14 cellular contexts compared by ENCODE assay signal in the genomic region with DNA sequence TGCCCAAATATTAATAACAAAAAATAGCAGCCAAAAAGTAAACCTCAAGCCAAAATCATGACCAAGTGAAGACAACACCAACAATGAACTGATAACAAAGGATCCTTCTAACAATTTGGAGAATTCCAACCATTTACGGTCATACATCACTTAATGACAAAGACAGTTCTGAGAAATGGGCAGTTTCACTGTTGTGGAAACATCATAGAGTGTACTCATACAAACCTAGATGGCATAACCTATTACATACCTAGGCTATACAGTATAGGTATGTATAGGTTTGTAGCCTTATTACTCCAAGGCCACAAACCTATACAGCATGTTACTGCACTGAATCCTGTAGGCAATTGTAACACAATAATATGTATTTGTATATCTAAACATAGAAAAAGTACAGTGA. TPM values are rescaled to one million over a fixed set of nuclear protein-coding genes. Genes with fewer than 3 reads are reported as not detected.
A peak's percentile ranks its signal among the peaks of the same experiment; 100 is the strongest.
DNase-seq lines count a peak whose midpoint lies in the region; ATAC-seq and TF ChIP-seq lines count a peak whose summit lies in the region.
"Had no signal": no experiment of that assay in that cellular context is flagged by ENCODE, and none has a peak within 500 bp of the region (broad histone marks: within the 10 kb centered on the region; RNA-seq: fewer than 3 reads in every experiment).

No MANE protein-coding gene starts in this region.

- no peak overlapping the region for H3T11ph ChIP-seq in H9 (ENCODE audit: low read length)

- H3K56ac ChIP-seq in H9 (ENCODE audit: insufficient read length, low read depth, low read length) (no peak overlapping the region), mesendoderm (ENCODE audit: low read length) (no peak overlapping the region)

- H3K4me1 ChIP-seq in H9 (ENCODE audit: insufficient read depth, low read length), result no peaks in the 10 kb centered on the region
- H3K4me1 ChIP-seq in mesendoderm (ENCODE audit: control insufficient read depth, low read depth, low read length), result peaks cover 2% of the 10 kb centered on the region
- no peaks in the 10 kb centered on the region for H3K4me1 ChIP-seq in CD4-positive, alpha-beta memory T cell (ENCODE audit: insufficient read depth, low read length)
- H3K4me1 ChIP-seq: Caco-2 had no signal

- H3K18ac ChIP-seq in H9 (ENCODE audit: insufficient read length, low read depth, low read length) (no peak overlapping the region), mesendoderm (ENCODE audit: low read length) (no peak overlapping the region)

- no peak overlapping the region for H3K4me3 Mint-ChIP-seq in stimulated activated naive CD8-positive, alpha-beta T cell treated with anti-CD3 and anti-CD28 coated beads, Interleukin-15, amount 100 ng/mL, for 72 hours
- no peak overlapping the region for H3K4me3 Mint-ChIP-seq in H9
- peak overlapping the region in 1 of 8 donors; percentile 36 for H3K4me3 Mint-ChIP-seq in CD4-positive, alpha-beta memory T cell
- H3K4me3 Mint-ChIP-seq: CD8-positive, alpha-beta T cell; HFFc6 had no signal

- no peak overlapping the region for H3K27ac Mint-ChIP-seq in stimulated activated naive CD8-positive, alpha-beta T cell treated with anti-CD3 and anti-CD28 coated beads, Interleukin-15, amount 100 ng/mL, for 72 hours
- H3K27ac Mint-ChIP-seq in H9, result peak overlapping the region in 2 of 3 experiments; percentile 20 to 29; a peak in 1 of 7 replicates
- no peak overlapping the region for H3K27ac Mint-ChIP-seq in CD4-positive, alpha-beta memory T cell
- H3K27ac Mint-ChIP-seq: CD8-positive, alpha-beta T cell; HFFc6 had no signal

- H4K8ac ChIP-seq in H9 (replicated peaks; ENCODE audit: insufficient read length, low read depth, low read length) (no peak overlapping the region), mesendoderm (ENCODE audit: low read depth, low read length) (no peak overlapping the region)

- H3K9ac ChIP-seq in H9 (ENCODE audit: extremely low read depth, insufficient read length, low read length), result no peak overlapping the region
- H3K9ac ChIP-seq in mesendoderm (ENCODE audit: low read length), result no peak overlapping the region

- H2BK120ac ChIP-seq in H9 (ENCODE audit: low read depth, low read length, poor library complexity, severe bottlenecking), result no peak overlapping the region
- no peak overlapping the region for H2BK120ac ChIP-seq in mesendoderm (ENCODE audit: low read depth, low read length)

- CTCF ChIA-PET in CD4-positive, alpha-beta memory T cell (lab: Charles Lee; ENCODE audit: partially characterized antibody), result no interaction called here

- no peak overlapping the region for H2BK12ac ChIP-seq in H9 (ENCODE audit: insufficient read length, low read depth, low read length)

- WGBS in H9 (ENCODE audit: extremely low coverage, insufficient read length, low lambda C conversion rate), result no CpG with 5 or more reads among the region's 1 CpG
- WGBS in mesendoderm (ENCODE audit: extremely low coverage, insufficient coverage, low lambda C conversion rate), result no CpG with 5 or more reads among the region's 1 CpG

- no peak for DNase-seq in stimulated activated naive CD8-positive, alpha-beta T cell treated with anti-CD3 and anti-CD28 coated beads, Interleukin-15, amount 100 ng/mL, for 72 hours
- no peak for DNase-seq in stimulated activated naive CD8-positive, alpha-beta T cell treated with anti-CD3 and anti-CD28 coated beads, Interleukin-15, Interleukin-2, amounts not matched to agents 100 U/mL and 50 U/mL, for 24 hours
- no peak for DNase-seq in H9
- DNase-seq in mesendoderm, result peak; percentile 20
- DNase-seq in CD4-positive, alpha-beta memory T cell, result no peak
- no peak for DNase-seq in NCI-H1436 treated with DMSO at 0.1 percent for 48 hours (lab: John Stamatoyannopoulos, UW)
- no peak for DNase-seq in substantia nigra (lab: John Stamatoyannopoulos, UW)
- DNase-seq: C1 segment of cervical spinal cord; Caco-2; CD8-positive, alpha-beta T cell; DMS153; DND-41; HFFc6 had no signal

- no peak for TF ChIP-seq CTCF in H9 (conservative IDR thresholded peaks at IDR 0.05)

- H4K5ac ChIP-seq in H9 (ENCODE audit: insufficient read length, low read depth, low read length), result no peak overlapping the region
- H4K5ac ChIP-seq in mesendoderm (ENCODE audit: low read length), result no peak overlapping the region

- H3K23ac ChIP-seq in H9 (ENCODE audit: insufficient read length, low read depth, low read length) (no peak overlapping the region), mesendoderm (ENCODE audit: low read length) (no peak overlapping the region)

- H3K36me3 Mint-ChIP-seq in H9 (ENCODE audit: insufficient read depth in 1 of 3, low read depth in 3 of 3), result peaks cover 2 to 6% (median 3%) of the 10 kb centered on the region in 3 experiments; a peak in 4 of 7 replicates
- H3K36me3 Mint-ChIP-seq in CD4-positive, alpha-beta memory T cell, result peaks cover 3 to 6% of the 10 kb centered on the region in 2 donors

- H3K79me1 ChIP-seq in H9 (ENCODE audit: insufficient read depth, low read depth, low read length, poor library complexity, severe bottlenecking) (no peaks in the 10 kb centered on the region), mesendoderm (ENCODE audit: low read length) (peaks cover 7% of the 10 kb centered on the region)

- H3K27me3 Mint-ChIP-seq in stimulated activated naive CD8-positive, alpha-beta T cell treated with anti-CD3 and anti-CD28 coated beads, Interleukin-15, amount 100 ng/mL, for 72 hours, result no peaks in the 10 kb centered on the region
- H3K27me3 Mint-ChIP-seq in H9 (ENCODE audit: low read depth), result no peaks in the 10 kb centered on the region
- no peaks in the 10 kb centered on the region for H3K27me3 Mint-ChIP-seq in CD4-positive, alpha-beta memory T cell

- H2BK15ac ChIP-seq in H9 (ENCODE audit: low read depth, low read length) (no peak overlapping the region), mesendoderm (replicated peaks; ENCODE audit: low read depth) (no peak overlapping the region)

- peak; percentile 50 for ATAC-seq in stimulated activated naive CD8-positive, alpha-beta T cell treated with anti-CD3 and anti-CD28 coated beads, Interleukin-15, amount 100 ng/mL, for 72 hours
- no peak for ATAC-seq in stimulated activated naive CD8-positive, alpha-beta T cell treated with anti-CD3 and anti-CD28 coated beads, Interleukin-15, Interleukin-2, amounts not matched to agents 100 U/mL and 50 U/mL, for 24 hours
- ATAC-seq: CD8-positive, alpha-beta T cell had no signal

- no peaks in the 10 kb centered on the region for H3K9me3 Mint-ChIP-seq in stimulated activated naive CD8-positive, alpha-beta T cell treated with anti-CD3 and anti-CD28 coated beads, Interleukin-15, amount 100 ng/mL, for 72 hours
- H3K9me3 Mint-ChIP-seq in H9, result no peaks in the 10 kb centered on the region
- peaks cover 0 to 2% (median 0%) of the 10 kb centered on the region in 8 donors for H3K9me3 Mint-ChIP-seq in CD4-positive, alpha-beta memory T cell
- H3K9me3 Mint-ChIP-seq: CD8-positive, alpha-beta T cell; HFFc6 had no signal

- H3K4me2 ChIP-seq in H9 (ENCODE audit: insufficient read depth, insufficient read length, low read length) (no peak overlapping the region), mesendoderm (ENCODE audit: low read length) (no peak overlapping the region)

- POLR2A ChIA-PET in CD4-positive, alpha-beta memory T cell (lab: Charles Lee; ENCODE audit: partially characterized antibody), result interaction anchor here (1.8 kb wide), 1 partner anchor 12 kb away, joined by 7 read pairs; the partner anchor contains the start of gene ANO10

- no peak overlapping the region for H2BK5ac ChIP-seq in H9 (ENCODE audit: insufficient read length, low read length)
- no peak overlapping the region for H2BK5ac ChIP-seq in mesendoderm (ENCODE audit: low read length)

- H3K4me3 ChIP-seq in mesendoderm (ENCODE audit: low read length), result no peak overlapping the region
- no peak overlapping the region for H3K4me3 ChIP-seq in CD4-positive, alpha-beta memory T cell (ENCODE audit: low read length in 2 of 2)
- H3K4me3 ChIP-seq: HAP-1 had no signal

- no peak overlapping the region for H2AFZ ChIP-seq in H9 (ENCODE audit: low read length)

- H3K79me2 ChIP-seq in H9 (ENCODE audit: insufficient read depth, low read length) (peaks cover 4% of the 10 kb centered on the region; the same call in 1 of the 2 replicates), mesendoderm (ENCODE audit: control insufficient read depth, insufficient read depth, low read length) (peaks cover 2% of the 10 kb centered on the region)

- H3K27ac ChIP-seq in H9 (ENCODE audit: insufficient read length, low read depth, low read length), result no peak overlapping the region
- no peak overlapping the region for H3K27ac ChIP-seq in mesendoderm (ENCODE audit: low read depth, low read length)
- no peak overlapping the region for H3K27ac ChIP-seq in CD4-positive, alpha-beta memory T cell (ENCODE audit: low read depth, low read length)
- no peak overlapping the region for H3K27ac ChIP-seq in substantia nigra (ENCODE audit: low read depth, low read length, poor library complexity, severe bottlenecking)

- intact Hi-C loops in CD4-positive, alpha-beta memory T cell (cut with micrococcal nuclease), result no loop called here

- H3K14ac ChIP-seq in H9 (ENCODE audit: insufficient read depth, low read length), result no peak overlapping the region

- H3K27me3 ChIP-seq in H9 (ENCODE audit: insufficient read depth, low read length) (no peaks in the 10 kb centered on the region), mesendoderm (ENCODE audit: insufficient read depth, low read length, poor library complexity) (no peaks in the 10 kb centered on the region)
- no peaks in the 10 kb centered on the region for H3K27me3 ChIP-seq in CD4-positive, alpha-beta memory T cell (ENCODE audit: insufficient read depth, low read length)

- H4K20me1 ChIP-seq in H9 (ENCODE audit: control insufficient read depth, insufficient read depth, insufficient read length), result no peaks in the 10 kb centered on the region

- no peak overlapping the region for H2BK20ac ChIP-seq in H9 (ENCODE audit: low read depth, low read length, poor library complexity, severe bottlenecking)

- H3K4me1 Mint-ChIP-seq in stimulated activated naive CD8-positive, alpha-beta T cell treated with anti-CD3 and anti-CD28 coated beads, Interleukin-15, amount 100 ng/mL, for 72 hours, result no peaks in the 10 kb centered on the region
- peaks cover 10 to 12% of the 10 kb centered on the region in 2 experiments for H3K4me1 Mint-ChIP-seq in H9
- peaks cover 0 to 1% (median 0%) of the 10 kb centered on the region in 4 donors for H3K4me1 Mint-ChIP-seq in CD4-positive, alpha-beta memory T cell

- no peaks in the 10 kb centered on the region for H3K9me3 ChIP-seq in H9 (ENCODE audit: control insufficient read depth, low read depth, low read length)
- H3K9me3 ChIP-seq in CD4-positive, alpha-beta memory T cell (ENCODE audit: control insufficient read depth in 1 of 2, low read length in 2 of 2), result no peaks in the 10 kb centered on the region
- H3K9me3 ChIP-seq: Caco-2, HAP-1 had no signal

- H3K23me2 ChIP-seq in H9 (ENCODE audit: insufficient read length, low read depth, low read length, poor library complexity, severe bottlenecking), result no peaks in the 10 kb centered on the region

- H4K91ac ChIP-seq in H9 (ENCODE audit: insufficient read length, low read depth, low read length), result no peak overlapping the region

- H3K36me3 ChIP-seq in mesendoderm (ENCODE audit: control insufficient read depth, insufficient read depth, low read length), result no peaks in the 10 kb centered on the region
- no peaks in the 10 kb centered on the region for H3K36me3 ChIP-seq in CD4-positive, alpha-beta memory T cell (ENCODE audit: insufficient read depth, low read length)
- H3K36me3 ChIP-seq: HAP-1 had no signal

- H3K4ac ChIP-seq in H9 (ENCODE audit: low read depth, low read length) (no peak overlapping the region), mesendoderm (ENCODE audit: low read depth, low read length) (no peak overlapping the region)

- H2AK5ac ChIP-seq in H9 (ENCODE audit: insufficient read length, low read length) (no peak overlapping the region), mesendoderm (ENCODE audit: low read length) (no peak overlapping the region)

RNA-seq across cellular contexts. Expression of gene ANO10, which starts 12.4 kb away (rescaled TPM):
- total RNA-seq in H9 (2021), result 32.3 and 38.7 TPM in 2 replicates
- 19.3 TPM for polyA plus RNA-seq in mesendoderm (2013, experiment 1 of 2)
- polyA plus RNA-seq in mesendoderm (2013, experiment 2 of 2), result 20.3 TPM
- total RNA-seq in CD4-positive, alpha-beta memory T cell, result 1 to 10 TPM; 9.7 to 9.9 TPM
- polyA plus RNA-seq in CD4-positive, alpha-beta memory T cell, result 1 to 10 TPM; 8.6 to 9.6 TPM

Comparison
In these comparisons a context has a peak if more than half of its experiments do, and no peak if none do; other contexts are left out.
1. H3K27ac Mint-ChIP-seq: peak in H9 (2 of 3); none in stimulated activated naive CD8-positive, alpha-beta T cell treated with anti-CD3 and anti-CD28 coated beads, Interleukin-15, amount 100 ng/mL, for 72 hours (0 of 2) and CD4-positive, alpha-beta memory T cell (0 of 7).